In the genomic region with DNA sequence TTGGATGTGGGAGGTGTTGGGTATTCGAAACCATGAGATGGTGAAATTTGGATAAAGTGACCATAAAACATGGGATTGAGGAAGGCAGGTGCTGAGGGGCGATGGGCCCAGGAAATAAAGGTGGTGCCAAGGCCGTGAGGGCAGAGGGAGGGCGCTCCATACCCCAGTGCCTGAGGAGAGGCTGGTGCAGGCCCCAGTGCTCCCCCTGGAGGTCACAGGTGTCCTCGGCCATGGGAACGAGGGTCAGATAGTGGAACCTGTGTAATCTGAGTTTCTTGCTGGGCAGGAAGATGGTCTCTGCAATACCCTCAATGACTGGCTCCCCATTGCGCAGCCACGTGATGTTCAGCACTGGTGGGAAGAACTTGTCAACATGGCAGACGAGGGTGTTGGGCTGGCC, we compare ENCODE assay signal across 8 cellular contexts. TPM values are rescaled to one million over a fixed set of nuclear protein-coding genes. Genes with fewer than 3 reads are reported as not detected.
DNase-seq lines count a peak whose midpoint lies in the region; ATAC-seq, FAIRE-seq and TF ChIP-seq lines count a peak whose summit lies in the region.

No MANE protein-coding gene starts in this region.

- no peaks in the 10 kb centered on the region for H3K79me2 ChIP-seq in PC-3 (ENCODE audit: low read length)
- no peaks in the 10 kb centered on the region for H3K79me2 ChIP-seq in keratinocyte (ENCODE audit: control insufficient read depth, insufficient read depth, low read length)

- FAIRE-seq in keratinocyte (lab: Jason Lieb, UNC): no peak
- FAIRE-seq in RCC 7860 (lab: Jason Lieb, UNC): no peak

- TF ChIP-seq CTCF in PC-3 (conservative IDR thresholded peaks at IDR 0.05; ENCODE audit: low read depth, low read length) (peak; percentile 67), keratinocyte (optimal IDR thresholded peaks at IDR 0.05 in 1 of 3, IDR thresholded peaks at IDR 0.05 in 1 of 3, conservative IDR thresholded peaks at IDR 0.05 in 1 of 3; ENCODE audit: extremely low read depth in 1 of 3, insufficient read depth in 2 of 3, low read length in 3 of 3) (peak; percentile 49 to 75 (median 59))

- H3K4me2 ChIP-seq in PC-3 (ENCODE audit: low read length) (no peak overlapping the region), keratinocyte (ENCODE audit: control insufficient read depth, extremely low read depth, insufficient read depth, low read depth, low read length) (no peak overlapping the region)

- no peak overlapping the region for H3K27ac ChIP-seq in PC-3 (ENCODE audit: low read length)
- no peak overlapping the region for H3K27ac ChIP-seq in keratinocyte (ENCODE audit: control insufficient read depth, insufficient read depth, low read length)

- H3K4me1 ChIP-seq in PC-3 (ENCODE audit: insufficient read depth, low read length) (0 out of 2 replicates have a peak, but pooled peaks cover 4% of the 10 kb centered on the region), keratinocyte (ENCODE audit: control insufficient read depth, extremely low read depth, insufficient read depth, low read length) (peaks cover 4% of the 10 kb centered on the region)

- ATAC-seq in PC-3: peak; percentile 37; the same call in 1 of the 2 replicates
- ATAC-seq in stimulated activated naive B cell treated with anti-CD40 and anti-IgM and Interleukin-4, amounts not matched to agents 10 μg/mL and 1 μg/mL and 100 μg/mL, for 72 hours (replicated peaks): peak; percentile 52 to 64
- no peak for ATAC-seq in GM21619 (IDR thresholded peaks at IDR 0.05; ENCODE audit: unreplicated experiment)

- H3K27ac Mint-ChIP-seq in stimulated activated naive B cell treated with anti-CD40 and anti-IgM and Interleukin-4, amounts not matched to agents 10 μg/mL and 1 μg/mL and 100 μg/mL, for 72 hours: peak overlapping the region; percentile 21

- no peaks in the 10 kb centered on the region for H3K36me3 ChIP-seq in PC-3 (ENCODE audit: low read depth, low read length)
- no peaks in the 10 kb centered on the region for H3K36me3 ChIP-seq in keratinocyte (ENCODE audit: control insufficient read depth in 2 of 2, extremely low read depth in 1 of 2, insufficient read depth in 2 of 2, low read length in 2 of 2)

- dilution Hi-C loops in keratinocyte (cut with MboI; ENCODE audit: extremely low pct_ligation_motif_present, low sequenced_read_pairs): no loop called here

- no peaks in the 10 kb centered on the region for H3K9me2 ChIP-seq in PC-3 (replicated peaks; ENCODE audit: low read length)

- no peaks in the 10 kb centered on the region for H3F3A ChIP-seq in PC-3 (ENCODE audit: low read length, unreplicated experiment)

- H3K9me3 Mint-ChIP-seq in stimulated activated naive B cell treated with anti-CD40 and anti-IgM and Interleukin-4, amounts not matched to agents 10 μg/mL and 1 μg/mL and 100 μg/mL, for 72 hours: no peaks in the 10 kb centered on the region

- CTCF ChIA-PET in PC-3 (lab: Charles Lee): no interaction called here

- no peak overlapping the region for H2AFZ ChIP-seq in PC-3 (ENCODE audit: low read length)
- no peak overlapping the region for H2AFZ ChIP-seq in keratinocyte (ENCODE audit: control insufficient read depth, low read length)

- POLR2A ChIA-PET in PC-3 (lab: Charles Lee; ENCODE audit: unreplicated experiment): no interaction called here

- BruUV-seq in PC-3 (replicated peaks; lab: Mats Ljungman, UMichigan): no TSS peak

- no peaks in the 10 kb centered on the region for H3K27me3 Mint-ChIP-seq in stimulated activated naive B cell treated with anti-CD40 and anti-IgM and Interleukin-4, amounts not matched to agents 10 μg/mL and 1 μg/mL and 100 μg/mL, for 72 hours

- H3K9me1 ChIP-seq in keratinocyte (ENCODE audit: control insufficient read depth, extremely low read depth, insufficient read depth, low read length): no peaks in the 10 kb centered on the region

- peaks cover 34 to 54% of the 10 kb centered on the region in 2 donors for H3K4me1 Mint-ChIP-seq in stimulated activated naive B cell treated with anti-CD40 and anti-IgM and Interleukin-4, amounts not matched to agents 10 μg/mL and 1 μg/mL and 100 μg/mL, for 72 hours

- H3K9me3 ChIP-seq in PC-3 (ENCODE audit: low read length): no peaks in the 10 kb centered on the region
- H3K9me3 ChIP-seq in keratinocyte (ENCODE audit: control insufficient read depth, low read depth, low read length): no peaks in the 10 kb centered on the region

- H4K20me1 ChIP-seq in PC-3 (ENCODE audit: low read length): no peaks in the 10 kb centered on the region
- H4K20me1 ChIP-seq in keratinocyte (ENCODE audit: control insufficient read depth, extremely low read depth, insufficient read depth, low read length): no peaks in the 10 kb centered on the region

- H3K27me3 ChIP-seq in PC-3 (ENCODE audit: low read length): peaks cover 28% of the 10 kb centered on the region
- no peaks in the 10 kb centered on the region for H3K27me3 ChIP-seq in keratinocyte (ENCODE audit: control insufficient read depth, extremely low read depth, insufficient read depth, low read length)

- H3K9ac ChIP-seq in PC-3 (ENCODE audit: low read length) (no peak overlapping the region), keratinocyte (ENCODE audit: control insufficient read depth, extremely low read depth, insufficient read depth, low read length) (no peak overlapping the region)

- H3K4me3 Mint-ChIP-seq in stimulated activated naive B cell treated with anti-CD40 and anti-IgM and Interleukin-4, amounts not matched to agents 10 μg/mL and 1 μg/mL and 100 μg/mL, for 72 hours: no peak overlapping the region

- H3K36me3 Mint-ChIP-seq in stimulated activated naive B cell treated with anti-CD40 and anti-IgM and Interleukin-4, amounts not matched to agents 10 μg/mL and 1 μg/mL and 100 μg/mL, for 72 hours: peaks cover 10 to 19% of the 10 kb centered on the region in 2 donors

- no peak overlapping the region for H3K4me3 ChIP-seq in PC-3 (ENCODE audit: low read length)
- H3K4me3 ChIP-seq in keratinocyte (ENCODE audit: control insufficient read depth in 2 of 3, extremely low read depth in 1 of 3, insufficient read depth in 2 of 3, low read depth in 1 of 3, low read length in 3 of 3): no peak overlapping the region

- DNase-seq in Daoy (ENCODE audit: low read depth): peak; percentile 60
- DNase-seq in PC-3: peak; percentile 9
- peak; percentile 58 for DNase-seq in activated gamma-delta T cell treated with Interleukin-2 at 50 U/mL for 16 hours
- DNase-seq in keratinocyte (ENCODE audit: low read depth, low spot score): no peak
- no peak for DNase-seq in stimulated activated naive B cell treated with anti-CD40 and anti-IgM and Interleukin-4, amounts not matched to agents 10 μg/mL and 1 μg/mL and 100 μg/mL, for 72 hours
- DNase-seq in cerebellar cortex (ENCODE audit: low spot score): no peak
- no peak for DNase-seq in RCC 7860 (ENCODE audit: low spot score)

- intact Hi-C loops in PC-3 (cut with micrococcal nuclease): loop anchor here (2.0 kb wide), 1 partner anchor 77 kb away; no protein-coding TSS in a partner anchor

RNA-seq across cellular contexts. Expression of a gene that starts 16.2 kb away (rescaled TPM):
- total RNA-seq in Daoy (2014; rRNA removed; shearing (Covaris generic)): 25.4 and 34.6 TPM in 2 replicates
- not detected in 2 replicates for total RNA-seq in PC-3 (2014; rRNA removed)
- 0.13 to 0.26 TPM in 2 of 3 replicates, not detected in the other for polyA plus RNA-seq in keratinocyte
- not detected for polyA plus RNA-seq in keratinocyte (2011; ENCODE audit: low read depth)
- polyA plus RNA-seq in keratinocyte (2011; cell fraction: cytosol; rRNA removed): not detected in 2 replicates
- polyA plus RNA-seq in keratinocyte (2011; cell fraction: nucleus; rRNA removed): not detected in 2 replicates
- polyA plus RNA-seq in keratinocyte (2012; ENCODE audit: low replicate concordance): not detected in 2 replicates
- not detected in 3 replicates for polyA minus RNA-seq in keratinocyte
- polyA minus RNA-seq in keratinocyte (2011; cell fraction: cytosol; rRNA and poly(A)+ RNA removed): not detected
- not detected in 2 replicates for polyA minus RNA-seq in keratinocyte (2011; cell fraction: nucleus; rRNA and poly(A)+ RNA removed)

RNA-seq across cellular contexts. Expression of a gene that starts 18.5 kb away (rescaled TPM):
- total RNA-seq in Daoy (2014; rRNA removed; shearing (Covaris generic)): 4.2 and 13.8 TPM in 2 replicates
- total RNA-seq in PC-3 (2014; rRNA removed): not detected in 2 replicates
- 0.09 to 0.61 TPM in 2 of 3 replicates, not detected in the other for polyA plus RNA-seq in keratinocyte
- not detected for polyA plus RNA-seq in keratinocyte (2011; ENCODE audit: low read depth)
- not detected in 2 replicates for polyA plus RNA-seq in keratinocyte (2011; cell fraction: cytosol; rRNA removed)
- not detected in 2 replicates for polyA plus RNA-seq in keratinocyte (2011; cell fraction: nucleus; rRNA removed)
- not detected in 2 replicates for polyA plus RNA-seq in keratinocyte (2012; ENCODE audit: low replicate concordance)
- polyA minus RNA-seq in keratinocyte: not detected in 3 replicates
- not detected for polyA minus RNA-seq in keratinocyte (2011; cell fraction: cytosol; rRNA and poly(A)+ RNA removed)
- polyA minus RNA-seq in keratinocyte (2011; cell fraction: nucleus; rRNA and poly(A)+ RNA removed): not detected in 2 replicates

Comparison
In these comparisons a context has a peak if more than half of its experiments do, and no peak if none do; other contexts are left out.
1. DNase-seq: peak in Daoy (single experiment), PC-3 (single experiment) and activated gamma-delta T cell treated with Interleukin-2 at 50 U/mL for 16 hours (single experiment); none in keratinocyte (single experiment), stimulated activated naive B cell treated with anti-CD40 and anti-IgM and Interleukin-4, amounts not matched to agents 10 μg/mL and 1 μg/mL and 100 μg/mL, for 72 hours (single experiment), cerebellar cortex (single experiment) and RCC 7860 (single experiment).
2. RNA of a gene that starts 16.2 kb away (total RNA-seq): 25.4 to 34.6 TPM in Daoy; not detected in PC-3; every median in the first group is over 10 times any median in the second.